Comparison of ENCODE assay signal across 7 cellular contexts in the genomic region with DNA sequence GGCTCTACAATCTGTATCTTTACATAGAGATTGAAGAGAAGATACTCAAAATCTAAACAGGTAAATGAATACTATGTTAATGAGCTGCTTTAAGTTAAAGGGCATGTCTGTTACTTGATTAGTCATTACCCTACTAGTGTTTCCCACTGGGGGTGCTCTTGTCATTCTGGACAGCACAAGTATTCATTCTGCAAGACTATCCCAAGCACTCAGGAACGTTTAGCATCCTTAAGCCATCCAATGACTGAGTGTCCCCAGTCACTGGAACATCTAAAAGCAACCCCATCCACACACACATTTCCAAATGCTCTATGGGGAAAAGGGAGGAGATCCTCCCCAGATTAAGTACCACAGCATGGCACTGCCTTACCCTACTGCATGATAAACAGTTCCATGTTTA. TPM values are rescaled to one million over a fixed set of nuclear protein-coding genes. Genes with fewer than 3 reads are reported as not detected.
DNase-seq lines count a peak whose midpoint lies in the region; ATAC-seq and TF ChIP-seq lines count a peak whose summit lies in the region.

No MANE protein-coding gene starts in this region.

- intact Hi-C loops in adrenal gland (cut with DNase I), result no loop called here
- intact Hi-C loops in left lung (cut with DNase I), result no loop called here

- TF ChIP-seq POLR2A in adrenal gland (IDR thresholded peaks at IDR 0.05), result no peak

- H3K9me3 ChIP-seq in adrenal gland (replicated peaks in 1 of 3) (no peaks in the 10 kb centered on the region), left lung (no peaks in the 10 kb centered on the region)

- in situ Hi-C loops in KBM-7 (cut with MboI; ENCODE audit: low pct_unique_long_range_greater_than_20kb, low sequenced_read_pairs), result no loop called here

- ATAC-seq in GM19467 (IDR thresholded peaks at IDR 0.05; ENCODE audit: unreplicated experiment) (peak; percentile 40), left lung (peak; percentile 28), HG02763 (IDR thresholded peaks at IDR 0.05; ENCODE audit: unreplicated experiment) (no peak)

- WGBS in adrenal gland, 4 donors, result 13 to 43% (median 34%) methylated on average over 1 of the region's 1 CpG

- H3K4me3 ChIP-seq in adrenal gland, result no peak overlapping the region
- H3K4me3 ChIP-seq in left lung, result no peak overlapping the region

- no peak overlapping the region for H3K27ac ChIP-seq in adrenal gland
- H3K27ac ChIP-seq in left lung, result no peak overlapping the region

- H3K27me3 ChIP-seq in adrenal gland (no peaks in the 10 kb centered on the region), left lung (no peaks in the 10 kb centered on the region)

- H3K4me1 ChIP-seq in adrenal gland (replicated peaks in 1 of 2) (peaks cover 14 to 18% of the 10 kb centered on the region in 2 donors), left lung (peaks cover 24 to 58% of the 10 kb centered on the region in 2 donors)

- peak; percentile 50 for DNase-seq in GM03348 (ENCODE audit: low spot score)
- peak; percentile 30 for DNase-seq in KBM-7
- DNase-seq in adrenal gland, result no peak
- no peak for DNase-seq in left lung
- no peak for DNase-seq in HPDE6-E6E7 (ENCODE audit: extremely low spot score)

- peaks cover 0 to 10% of the 10 kb centered on the region in 2 donors for H3K36me3 ChIP-seq in adrenal gland (replicated peaks in 1 of 2)
- H3K36me3 ChIP-seq in left lung, result peaks cover 0 to 10% of the 10 kb centered on the region in 2 donors

- peak in 5 of 6 experiments; percentile 8 to 45 (median 41) for TF ChIP-seq CTCF in adrenal gland (IDR thresholded peaks at IDR 0.05)
- peak in 1 of 2 donors; percentile 21 for TF ChIP-seq CTCF in left lung (IDR thresholded peaks at IDR 0.05)

RNA-seq across cellular contexts. Expression of a gene that starts 25.7 kb away (rescaled TPM):
- total RNA-seq in adrenal gland, result 100 to 1,000 TPM; 215 to 476 (median 409) TPM
- 100 to 1,000 TPM in 2 of 3 donors, 10 to 100 TPM in 1; 80.3 to 355 (median 132) TPM for polyA plus RNA-seq in adrenal gland
- total RNA-seq in left lung, result 100 to 1,000 TPM; 315 to 328 TPM

Comparison
In these comparisons a context has a peak if more than half of its experiments do, and no peak if none do; other contexts are left out.
1. DNase-seq: peak in GM03348 (single experiment) and KBM-7 (single experiment); none in adrenal gland (0 of 7), left lung (0 of 2) and HPDE6-E6E7 (single experiment).